8 cellular contexts compared by ENCODE assay signal in genomic region chr14:22221508-22221907, GRCh38.
DNase-seq lines count a peak whose midpoint lies in the region; ATAC-seq and TF ChIP-seq lines count a peak whose summit lies in the region.
"Had no signal": no experiment of that assay in that cellular context is flagged by ENCODE, and none has a peak within 500 bp of the region (broad histone marks: within the 10 kb centered on the region; RNA-seq: fewer than 3 reads in every experiment).

No MANE protein-coding gene starts in this region.

- H3K9me3 ChIP-seq in mesenchymal stem cell (ENCODE audit: control insufficient read depth, low read length) (no peaks in the 10 kb centered on the region), spleen (no peaks in the 10 kb centered on the region)

- H3K27ac Mint-ChIP-seq in activated CD8-positive, alpha-beta T cell treated with anti-CD3 and anti-CD28 coated beads, Interleukin-2, amount 10 ng/mL, durations not matched to agents 7 days and 5 days: no peak overlapping the region

- no peaks in the 10 kb centered on the region for H3K9me3 Mint-ChIP-seq in activated CD8-positive, alpha-beta T cell treated with anti-CD3 and anti-CD28 coated beads, Interleukin-2, amount 10 ng/mL, durations not matched to agents 7 days and 5 days (ENCODE audit: insufficient read depth)

- H2BK120ac ChIP-seq in mesenchymal stem cell (ENCODE audit: low read depth, low read length): no peak overlapping the region

- H2AFZ ChIP-seq in mesenchymal stem cell (ENCODE audit: low read depth, low read length): no peak overlapping the region

- H2BK12ac ChIP-seq in mesenchymal stem cell (ENCODE audit: low read length in 2 of 2): no peak overlapping the region

- no peak for TF ChIP-seq POLR2A in spleen (IDR thresholded peaks at IDR 0.05)

- DNase-seq in ELR (ENCODE audit: low read depth): peak; percentile 12
- DNase-seq in HS-5 (ENCODE audit: low read depth): peak; percentile 5
- no peak for DNase-seq in activated CD8-positive, alpha-beta T cell treated with anti-CD3 and anti-CD28 coated beads, Interleukin-2, amount 10 ng/mL, durations not matched to agents 7 days and 5 days
- DNase-seq in mesenchymal stem cell: peak; percentile 19
- no peak for DNase-seq in HuH-7.5 (ENCODE audit: low spot score)
- no peak for DNase-seq in caudate nucleus (lab: John Stamatoyannopoulos, UW)
- no peak for DNase-seq in spleen
- DNase-seq: SIG-M5 had no signal

- peak overlapping the region; percentile 58 for H3K4me3 Mint-ChIP-seq in activated CD8-positive, alpha-beta T cell treated with anti-CD3 and anti-CD28 coated beads, Interleukin-2, amount 10 ng/mL, durations not matched to agents 7 days and 5 days

- H3K27ac ChIP-seq in mesenchymal stem cell (ENCODE audit: low read length, poor library complexity, severe bottlenecking): no peak overlapping the region
- no peak overlapping the region for H3K27ac ChIP-seq in caudate nucleus (ENCODE audit: low read depth, low read length)
- no peak overlapping the region for H3K27ac ChIP-seq in spleen

- H2BK15ac ChIP-seq in mesenchymal stem cell (ENCODE audit: low read depth, poor library complexity, severe bottlenecking): no peak overlapping the region

- ATAC-seq in activated CD8-positive, alpha-beta T cell treated with anti-CD3 and anti-CD28 coated beads, Interleukin-2, amount 10 ng/mL, durations not matched to agents 7 days and 5 days: no peak

- POLR2A ChIA-PET in activated CD8-positive, alpha-beta T cell treated with anti-CD3 and anti-CD28 coated beads, Interleukin-2, amount 10 ng/mL, durations not matched to agents 7 days and 5 days (lab: Charles Lee): interaction anchor here (0.6 kb wide), 1 partner anchor 182 kb away, joined by 4 read pairs; no protein-coding TSS in a partner anchor

- no peaks in the 10 kb centered on the region for H3K36me3 Mint-ChIP-seq in activated CD8-positive, alpha-beta T cell treated with anti-CD3 and anti-CD28 coated beads, Interleukin-2, amount 10 ng/mL, durations not matched to agents 7 days and 5 days (ENCODE audit: low read depth)

- no peaks in the 10 kb centered on the region for H3K79me1 ChIP-seq in mesenchymal stem cell (replicated peaks; ENCODE audit: low read length, poor library complexity, severe bottlenecking)

- intact Hi-C loops in spleen (cut with DNase I; ENCODE audit: low total_unique reads): no loop called here

- no peak overlapping the region for H4K8ac ChIP-seq in mesenchymal stem cell (ENCODE audit: low read length)

- H2BK5ac ChIP-seq in mesenchymal stem cell (ENCODE audit: low read depth, low read length, poor library complexity, severe bottlenecking): no peak overlapping the region

- 100% methylated on average over 1 of the region's 3 CpGs for WGBS in mesenchymal stem cell
- 14 to 25% (median 23%) methylated on average over 3 of the region's 3 CpGs for WGBS in spleen, 5 donors

- H3K9ac ChIP-seq in mesenchymal stem cell (ENCODE audit: low read length): no peak overlapping the region

- peaks cover 13% of the 10 kb centered on the region for H3K4me1 Mint-ChIP-seq in activated CD8-positive, alpha-beta T cell treated with anti-CD3 and anti-CD28 coated beads, Interleukin-2, amount 10 ng/mL, durations not matched to agents 7 days and 5 days (ENCODE audit: low read depth)

- H3K4me3 ChIP-seq in mesenchymal stem cell (ENCODE audit: insufficient read depth in 1 of 2, low read depth in 1 of 2, low read length in 2 of 2) (no peak overlapping the region), spleen (no peak overlapping the region)

- TF ChIP-seq CTCF in spleen (IDR thresholded peaks at IDR 0.05 in 8 of 11, conservative IDR thresholded peaks at IDR 0.05 in 3 of 11): peak in 2 of 11 experiments; percentile 19 to 23

- no peak overlapping the region for H3K4ac ChIP-seq in mesenchymal stem cell (ENCODE audit: low read depth in 1 of 2, low read length in 2 of 2)

- CTCF ChIA-PET in activated CD8-positive, alpha-beta T cell treated with anti-CD3 and anti-CD28 coated beads, Interleukin-2, amount 10 ng/mL, durations not matched to agents 7 days and 5 days (lab: Charles Lee): interaction anchor here (0.6 to 1.7 kb wide), 11 partner anchors 20 to 349 kb away, joined by 3 to 11 read pairs (median 4); no protein-coding TSS in a partner anchor

- H4K91ac ChIP-seq in mesenchymal stem cell (ENCODE audit: low read length): no peak overlapping the region

- no peak overlapping the region for H3K4me2 ChIP-seq in mesenchymal stem cell (ENCODE audit: low read length, poor library complexity, severe bottlenecking)

- H3K27me3 Mint-ChIP-seq in activated CD8-positive, alpha-beta T cell treated with anti-CD3 and anti-CD28 coated beads, Interleukin-2, amount 10 ng/mL, durations not matched to agents 7 days and 5 days (ENCODE audit: low read depth): no peaks in the 10 kb centered on the region

- no peak overlapping the region for H3K18ac ChIP-seq in mesenchymal stem cell (ENCODE audit: low read depth in 1 of 2, low read length in 2 of 2)

- no peaks in the 10 kb centered on the region for H3K36me3 ChIP-seq in mesenchymal stem cell (ENCODE audit: control insufficient read depth in 1 of 2, insufficient read depth in 2 of 2, low read depth in 1 of 2, low read length in 2 of 2)
- no peaks in the 10 kb centered on the region for H3K36me3 ChIP-seq in spleen

- no peak overlapping the region for H3K23ac ChIP-seq in mesenchymal stem cell (ENCODE audit: low read length in 2 of 2)

- peaks cover 1% of the 10 kb centered on the region for H3K4me1 ChIP-seq in mesenchymal stem cell (ENCODE audit: control insufficient read depth, insufficient read depth, low read depth, low read length)
- H3K4me1 ChIP-seq in spleen: peaks cover 0 to 14% (median 3%) of the 10 kb centered on the region in 6 donors

- no peak overlapping the region for H2AK5ac ChIP-seq in mesenchymal stem cell (ENCODE audit: low read length, severe bottlenecking)

- H3K27me3 ChIP-seq in mesenchymal stem cell (ENCODE audit: control insufficient read depth in 1 of 2, insufficient read depth in 1 of 2, low read length in 2 of 2): peaks cover 0 to 33% of the 10 kb centered on the region in 2 experiments
- H3K27me3 ChIP-seq in spleen (replicated peaks in 1 of 7): peaks cover 0 to 9% (median 0%) of the 10 kb centered on the region in 7 donors

- H3K14ac ChIP-seq in mesenchymal stem cell (ENCODE audit: low read length in 2 of 2): no peak overlapping the region

Comparison
In these comparisons a context has a peak if more than half of its experiments do, and no peak if none do; other contexts are left out.
1. DNase-seq: peak in ELR (single experiment), HS-5 (single experiment) and mesenchymal stem cell (single experiment); none in activated CD8-positive, alpha-beta T cell treated with anti-CD3 and anti-CD28 coated beads, Interleukin-2, amount 10 ng/mL, durations not matched to agents 7 days and 5 days (single experiment), HuH-7.5 (single experiment), caudate nucleus (0 of 61) and spleen (single experiment).